In genomic region chr11:11440149-11440548, GRCh38 we compare ENCODE assay signal across 1 cellular context.
TF ChIP-seq lines count a peak whose summit lies in the region.

No MANE protein-coding gene starts in this region.

TF ChIP-seq in WTC11, 78 proteins besides CTCF, POLR2A, EP300 and RAD21 (continued from another document):
- no peak for TF ChIP-seq MAX (CRISPR knock-in tag; IDR thresholded peaks at IDR 0.05)
- no peak for TF ChIP-seq GTF2I (CRISPR knock-in tag; conservative IDR thresholded peaks at IDR 0.05)
- no peak for TF ChIP-seq ZNF425 (CRISPR knock-in tag; conservative IDR thresholded peaks at IDR 0.05)
- no peak for TF ChIP-seq OVOL2 (CRISPR knock-in tag; IDR thresholded peaks at IDR 0.05; ENCODE audit: borderline replicate concordance)
- TF ChIP-seq TEAD4 (CRISPR knock-in tag; IDR thresholded peaks at IDR 0.05) = no peak
